In the genomic region with DNA sequence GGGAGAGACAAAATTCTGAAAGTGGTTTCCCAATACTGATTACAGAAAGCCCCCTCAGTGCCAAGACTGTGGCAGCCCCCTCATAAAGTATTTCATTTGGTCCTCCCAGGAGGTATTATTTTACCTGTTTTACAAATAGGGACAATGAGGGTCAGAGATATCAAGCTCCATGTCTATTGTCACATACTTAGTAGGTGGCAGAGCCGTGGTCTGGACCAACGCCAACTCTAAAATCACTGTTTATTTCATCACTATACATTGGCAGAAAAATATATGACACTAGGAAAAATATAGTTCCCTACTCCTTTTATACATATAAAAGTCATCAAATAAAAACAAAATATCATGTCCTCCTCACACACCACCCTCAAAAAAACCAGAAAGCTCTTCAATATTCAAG, we compare ENCODE assay signal across 26 cellular contexts.
"Had no signal": no experiment of that assay in that cellular context is flagged by ENCODE, and none has a peak within 500 bp of the region (broad histone marks: within the 10 kb centered on the region; RNA-seq: fewer than 3 reads in every experiment).

No MANE protein-coding gene starts in this region.

- DNase-seq: effector CD8-positive, alpha-beta T cell; endodermal cell; gastrocnemius medialis; head of caudate nucleus; left ventricle myocardium superior; mesenchymal stem cell; midbrain; naive thymus-derived CD4-positive, alpha-beta T cell; nephron progenitor cell; nucleus accumbens; stimulated activated CD4-positive, alpha-beta T cell treated with anti-CD3 and anti-CD28 coated beads, Interleukin-12 subunit alpha, Interleukin-12 subunit beta, amount 100 ng/mL, for 4 hours; stimulated activated CD4-positive, alpha-beta T cell treated with anti-CD3 and anti-CD28 coated beads, Interleukin-1b, Interleukin-23, amount 100 ng/mL, for 48 hours; stimulated activated CD4-positive, alpha-beta T cell treated with anti-CD3 and anti-CD28 coated beads, Interleukin-4, amount 100 ng/mL, for 1 hour; stimulated activated CD8-positive, alpha-beta memory T cell treated with anti-CD3 and anti-CD28 coated beads, Interleukin-4, amount 100 ng/mL, for 48 hours; stimulated activated naive CD4-positive, alpha-beta T cell; stimulated activated naive CD8-positive, alpha-beta T cell treated with anti-CD3 and anti-CD28 coated beads, Interleukin-15, amount 100 ng/mL, for 72 hours; transverse colon; upper lobe of right lung; uterus had no signal

- H3K27ac ChIP-seq: epithelial cell of prostate, gastrocnemius medialis, prostate gland, right atrium auricular region, suprapubic skin, transverse colon, upper lobe of right lung, uterus had no signal

- H3K9me3 Mint-ChIP-seq: dendritic cell treated with granulocyte-macrophage colony-stimulating factor and Interleukin-4, amounts not matched to agents 40 ng/mL and 50 ng/mL, for 4 days; endodermal cell; naive thymus-derived CD4-positive, alpha-beta T cell; nephron progenitor cell; stimulated activated naive CD8-positive, alpha-beta T cell treated with anti-CD3 and anti-CD28 coated beads, Interleukin-15, amount 100 ng/mL, for 72 hours had no signal

- H3K36me3 ChIP-seq: gastrocnemius medialis, prostate gland, right atrium auricular region, suprapubic skin, transverse colon, upper lobe of right lung, uterus had no signal

- H3K27me3 ChIP-seq: gastrocnemius medialis, right atrium auricular region, suprapubic skin, transverse colon, upper lobe of right lung, uterus had no signal

- H3K4me1 Mint-ChIP-seq: stimulated activated naive CD8-positive, alpha-beta T cell treated with anti-CD3 and anti-CD28 coated beads, Interleukin-15, amount 100 ng/mL, for 72 hours had no signal

- H3K4me3 Mint-ChIP-seq: dendritic cell treated with granulocyte-macrophage colony-stimulating factor and Interleukin-4, amounts not matched to agents 40 ng/mL and 50 ng/mL, for 4 days; endodermal cell; naive thymus-derived CD4-positive, alpha-beta T cell; nephron progenitor cell; stimulated activated naive CD8-positive, alpha-beta T cell treated with anti-CD3 and anti-CD28 coated beads, Interleukin-15, amount 100 ng/mL, for 72 hours had no signal

- H3K9me3 ChIP-seq: gastrocnemius medialis, prostate gland, right atrium auricular region, suprapubic skin, transverse colon, upper lobe of right lung, uterus had no signal

- H3K27me3 Mint-ChIP-seq: dendritic cell treated with granulocyte-macrophage colony-stimulating factor and Interleukin-4, amounts not matched to agents 40 ng/mL and 50 ng/mL, for 4 days; stimulated activated naive CD8-positive, alpha-beta T cell treated with anti-CD3 and anti-CD28 coated beads, Interleukin-15, amount 100 ng/mL, for 72 hours had no signal

- H3K36me3 Mint-ChIP-seq: naive thymus-derived CD4-positive, alpha-beta T cell had no signal

- H3K4me1 ChIP-seq: gastrocnemius medialis, prostate gland, right atrium auricular region, suprapubic skin, transverse colon, upper lobe of right lung, uterus had no signal

- H3K4me2 ChIP-seq: smooth muscle cell had no signal

- H3K27ac Mint-ChIP-seq: dendritic cell treated with granulocyte-macrophage colony-stimulating factor and Interleukin-4, amounts not matched to agents 40 ng/mL and 50 ng/mL, for 4 days; naive thymus-derived CD4-positive, alpha-beta T cell; nephron progenitor cell; stimulated activated naive CD8-positive, alpha-beta T cell treated with anti-CD3 and anti-CD28 coated beads, Interleukin-15, amount 100 ng/mL, for 72 hours had no signal

- H3K4me3 ChIP-seq: gastrocnemius medialis, lung, prostate gland, right atrium auricular region, smooth muscle cell, suprapubic skin, transverse colon, upper lobe of right lung, uterus had no signal
